ENCODE assay signal across 28 cellular contexts in genomic region chr2:203878060-203878459, GRCh38. TPM values are rescaled to one million over a fixed set of nuclear protein-coding genes. Genes with fewer than 3 reads are reported as not detected.
DNase-seq lines count a peak whose midpoint lies in the region; ATAC-seq, FAIRE-seq and TF ChIP-seq lines count a peak whose summit lies in the region.
"Had no signal": no experiment of that assay in that cellular context is flagged by ENCODE, and none has a peak within 500 bp of the region (broad histone marks: within the 10 kb centered on the region; RNA-seq: fewer than 3 reads in every experiment).

No MANE protein-coding gene starts in this region.

- no peaks in the 10 kb centered on the region for H3K9me3 Mint-ChIP-seq in activated T-helper 1 cell treated with anti-CD3 and anti-CD28 coated beads, Interleukin-12 subunit alpha, Interleukin-12 subunit beta, Interleukin-2, Interleukin-4 antibody, amounts not matched to agents 30 ng/mL and 10 ng/mL and 1 ng/mL, durations not matched to agents 14 hours and 24 hours and 36 hours
- H3K9me3 Mint-ChIP-seq: memory B cell had no signal

- 0 out of 6 replicates have a peak, but pooled peaks have one; percentile 19 to 21 for ATAC-seq in A549
- ATAC-seq: WTC11 had no signal

- H3K27me3 Mint-ChIP-seq in activated T-helper 1 cell treated with anti-CD3 and anti-CD28 coated beads, Interleukin-12 subunit alpha, Interleukin-12 subunit beta, Interleukin-2, Interleukin-4 antibody, amounts not matched to agents 30 ng/mL and 10 ng/mL and 1 ng/mL, durations not matched to agents 14 hours and 24 hours and 36 hours (ENCODE audit: insufficient read depth), result no peaks in the 10 kb centered on the region

- H3K4me1 Mint-ChIP-seq in activated T-helper 1 cell treated with anti-CD3 and anti-CD28 coated beads, Interleukin-12 subunit alpha, Interleukin-12 subunit beta, Interleukin-2, Interleukin-4 antibody, amounts not matched to agents 30 ng/mL and 10 ng/mL and 1 ng/mL, durations not matched to agents 14 hours and 24 hours and 36 hours (ENCODE audit: low read depth), result peaks cover 38% of the 10 kb centered on the region
- H3K4me1 Mint-ChIP-seq: memory B cell, WTC11 had no signal

- H3K9me3 ChIP-seq in A549, result no peaks in the 10 kb centered on the region
- H3K9me3 ChIP-seq: thyroid gland had no signal

- no peak overlapping the region for H3K4me3 Mint-ChIP-seq in activated T-helper 1 cell treated with anti-CD3 and anti-CD28 coated beads, Interleukin-12 subunit alpha, Interleukin-12 subunit beta, Interleukin-2, Interleukin-4 antibody, amounts not matched to agents 30 ng/mL and 10 ng/mL and 1 ng/mL, durations not matched to agents 14 hours and 24 hours and 36 hours
- H3K4me3 Mint-ChIP-seq: memory B cell, WTC11 had no signal

- CTCF ChIA-PET in A549 (lab: Yijun Ruan, JAX), result no interaction called here

- no peak overlapping the region for H3K4me2 ChIP-seq in A549

- no peaks in the 10 kb centered on the region for H3K4me1 ChIP-seq in A549
- H3K4me1 ChIP-seq: thyroid gland had no signal

- TF ChIP-seq CTCF in A549 (IDR thresholded peaks at IDR 0.05) (no peak), AG10803 (conservative IDR thresholded peaks at IDR 0.05; ENCODE audit: low read length) (no peak), fibroblast of mammary gland (conservative IDR thresholded peaks at IDR 0.05; ENCODE audit: control insufficient read depth, insufficient read depth, low read depth, low read length) (no peak)

- intact Hi-C loops in activated T-helper 1 cell treated with anti-CD3 and anti-CD28 coated beads, Interleukin-12 subunit alpha, Interleukin-12 subunit beta, Interleukin-2, Interleukin-4 antibody, amounts not matched to agents 30 ng/mL and 10 ng/mL and 1 ng/mL, durations not matched to agents 14 hours and 24 hours and 36 hours (cut with micrococcal nuclease), result loop anchor here (10.0 kb wide), 1 partner anchor 1243 kb away; the partner anchor contains the start of gene FAM117B

- no peak overlapping the region for H3K27ac ChIP-seq in A549
- H3K27ac ChIP-seq: SK-N-MC, thyroid gland had no signal

- H3K4me3 ChIP-seq in A549 (no peak overlapping the region), AG10803 (ENCODE audit: low read length) (no peak overlapping the region), fibroblast of mammary gland (ENCODE audit: control insufficient read depth, low read depth, low read length) (no peak overlapping the region)
- H3K4me3 ChIP-seq: SK-N-MC, thyroid gland had no signal

- no peak overlapping the region for H3K27ac Mint-ChIP-seq in activated T-helper 1 cell treated with anti-CD3 and anti-CD28 coated beads, Interleukin-12 subunit alpha, Interleukin-12 subunit beta, Interleukin-2, Interleukin-4 antibody, amounts not matched to agents 30 ng/mL and 10 ng/mL and 1 ng/mL, durations not matched to agents 14 hours and 24 hours and 36 hours
- H3K27ac Mint-ChIP-seq: activated naive CD4-positive, alpha-beta T cell treated with anti-CD3 and anti-CD28 coated beads, Interleukin-2, amount 50 U/mL, for 72 hours; memory B cell; WTC11 had no signal

- FAIRE-seq in A549 (lab: Jason Lieb, UNC), result no peak
- FAIRE-seq in RCC 7860 (lab: Jason Lieb, UNC), result no peak
- FAIRE-seq: GM12891, keratinocyte had no signal

- H3K36me3 Mint-ChIP-seq in activated T-helper 1 cell treated with anti-CD3 and anti-CD28 coated beads, Interleukin-12 subunit alpha, Interleukin-12 subunit beta, Interleukin-2, Interleukin-4 antibody, amounts not matched to agents 30 ng/mL and 10 ng/mL and 1 ng/mL, durations not matched to agents 14 hours and 24 hours and 36 hours (ENCODE audit: low read depth), result peaks cover 32% of the 10 kb centered on the region
- H3K36me3 Mint-ChIP-seq: memory B cell, WTC11 had no signal

- TF ChIP-seq EP300 in A549 (IDR thresholded peaks at IDR 0.05), result no peak

- TF ChIP-seq RAD21 in A549 (conservative IDR thresholded peaks at IDR 0.05 in 1 of 2, IDR thresholded peaks at IDR 0.05 in 1 of 2), result no peak

- no peak for TF ChIP-seq POLR2A in A549 (IDR thresholded peaks at IDR 0.05; ENCODE audit: low read length)

- 6% methylated on average over 5 of the region's 5 CpGs for WGBS in A549 (ENCODE audit: missing lambda C conversion rate)

- no peak for DNase-seq in A549 (ENCODE audit: low read depth in 1 of 2, low spot score in 1 of 2)
- peak; percentile 26 for DNase-seq in AG10803 (ENCODE audit: low read depth)
- peak; percentile 4 for DNase-seq in NCI-H774 (lab: John Stamatoyannopoulos, UW)
- DNase-seq in fibroblast of mammary gland (ENCODE audit: low read depth), result peak; percentile 46
- no peak for DNase-seq in foreskin melanocyte
- DNase-seq in activated T-helper 1 cell treated with anti-CD3 and anti-CD28 coated beads, Interleukin-12 subunit alpha, Interleukin-12 subunit beta, Interleukin-2, Interleukin-4 antibody, amounts not matched to agents 30 ng/mL and 10 ng/mL and 1 ng/mL, durations not matched to agents 14 hours and 24 hours and 36 hours (ENCODE audit: low spot score), result no peak
- no peak for DNase-seq in RCC 7860 (ENCODE audit: low spot score)
- DNase-seq: activated CD8-positive, alpha-beta memory T cell treated with anti-CD3 and anti-CD28 coated beads for 24 hours; DMS79; effector CD8-positive, alpha-beta T cell; erythroblast; Karpas-422; NCI-H1048; NCI-H187; RPMI8226; stimulated activated CD4-positive, alpha-beta T cell treated with anti-CD3 and anti-CD28 coated beads, Interleukin-2, amount 100 ng/mL, for 48 hours; stimulated activated naive CD4-positive, alpha-beta T cell; T1000; thyroid gland had no signal

- POLR2A ChIA-PET in A549 (lab: Yijun Ruan, JAX), result no interaction called here

TF ChIP-seq in A549, 52 proteins besides CTCF, POLR2A, EP300 and RAD21:
- TF ChIP-seq TP53 (CRISPR knock-in tag; IDR thresholded peaks at IDR 0.05) (no peak), GATA3 (IDR thresholded peaks at IDR 0.05; ENCODE audit: borderline replicate concordance) (no peak), HOXB13 (CRISPR knock-in tag; IDR thresholded peaks at IDR 0.05; ENCODE audit: low read depth) (no peak), KDM1A (IDR thresholded peaks at IDR 0.05; ENCODE audit: low read depth) (no peak), SREBF2 (IDR thresholded peaks at IDR 0.05) (no peak), PBX3 (IDR thresholded peaks at IDR 0.05) (no peak), JUN (IDR thresholded peaks at IDR 0.05) (no peak), CBX2 (IDR thresholded peaks at IDR 0.05; ENCODE audit: borderline replicate concordance, low read depth) (no peak)
TF ChIP-seq in A549: peak in this region for 0.

RNA-seq across cellular contexts. Expression of gene CTLA4, which starts 10.5 kb away (rescaled TPM):
- not detected in 2 replicates for polyA plus RNA-seq in A549 (2011; rRNA removed)
- not detected in 2 replicates for polyA plus RNA-seq in A549 (2012; cell fraction: cytosol; rRNA removed)
- not detected in 2 replicates for polyA plus RNA-seq in A549 (2012; cell fraction: nucleus; rRNA removed)
- polyA plus RNA-seq in A549 (2017; fragmentation: RNase III; extraction: RNeasy Plus Mini Kit Qiagen cat#74134 plus additional on column Dnase treatment), result not detected in 3 replicates
- polyA minus RNA-seq in A549 (2011; rRNA and poly(A)+ RNA removed), result not detected in 2 replicates
- total RNA-seq in activated T-helper 1 cell treated with anti-CD3 and anti-CD28 coated beads, Interleukin-12 subunit alpha, Interleukin-12 subunit beta, Interleukin-2, Interleukin-4 antibody, amounts not matched to agents 30 ng/mL and 10 ng/mL and 1 ng/mL, durations not matched to agents 14 hours and 24 hours and 36 hours, result 118 and 124 TPM in 2 replicates
- total RNA-seq: chondrocyte, myocyte, NCI-H460 had no signal
- polyA plus RNA-seq: keratinocyte had no signal

RNA-seq across cellular contexts. Expression of gene ICOS, which starts 58.5 kb away (rescaled TPM):
- polyA plus RNA-seq in A549 (2011; rRNA removed) (not detected in 2 replicates), A549 (2017; fragmentation: RNase III; extraction: RNeasy Plus Mini Kit Qiagen cat#74134 plus additional on column Dnase treatment) (not detected in 3 replicates)
- polyA plus RNA-seq in A549 (2012; cell fraction: cytosol; rRNA removed), result not detected in 2 replicates
- not detected in 2 replicates for polyA plus RNA-seq in A549 (2012; cell fraction: nucleus; rRNA removed)
- not detected in 2 replicates for polyA minus RNA-seq in A549 (2011; rRNA and poly(A)+ RNA removed)
- 143 and 150 TPM in 2 replicates for total RNA-seq in activated T-helper 1 cell treated with anti-CD3 and anti-CD28 coated beads, Interleukin-12 subunit alpha, Interleukin-12 subunit beta, Interleukin-2, Interleukin-4 antibody, amounts not matched to agents 30 ng/mL and 10 ng/mL and 1 ng/mL, durations not matched to agents 14 hours and 24 hours and 36 hours
- total RNA-seq: chondrocyte, myocyte, NCI-H460 had no signal
- polyA plus RNA-seq: keratinocyte had no signal

Comparison
In these comparisons a context has a peak if more than half of its experiments do, and no peak if none do; other contexts are left out.
1. DNase-seq: peak in AG10803 (single experiment), NCI-H774 (single experiment) and fibroblast of mammary gland (single experiment); none in A549 (0 of 2), foreskin melanocyte (single experiment), activated T-helper 1 cell treated with anti-CD3 and anti-CD28 coated beads, Interleukin-12 subunit alpha, Interleukin-12 subunit beta, Interleukin-2, Interleukin-4 antibody, amounts not matched to agents 30 ng/mL and 10 ng/mL and 1 ng/mL, durations not matched to agents 14 hours and 24 hours and 36 hours (single experiment) and RCC 7860 (single experiment).